8 cellular contexts compared by ENCODE assay signal in the genomic region with DNA sequence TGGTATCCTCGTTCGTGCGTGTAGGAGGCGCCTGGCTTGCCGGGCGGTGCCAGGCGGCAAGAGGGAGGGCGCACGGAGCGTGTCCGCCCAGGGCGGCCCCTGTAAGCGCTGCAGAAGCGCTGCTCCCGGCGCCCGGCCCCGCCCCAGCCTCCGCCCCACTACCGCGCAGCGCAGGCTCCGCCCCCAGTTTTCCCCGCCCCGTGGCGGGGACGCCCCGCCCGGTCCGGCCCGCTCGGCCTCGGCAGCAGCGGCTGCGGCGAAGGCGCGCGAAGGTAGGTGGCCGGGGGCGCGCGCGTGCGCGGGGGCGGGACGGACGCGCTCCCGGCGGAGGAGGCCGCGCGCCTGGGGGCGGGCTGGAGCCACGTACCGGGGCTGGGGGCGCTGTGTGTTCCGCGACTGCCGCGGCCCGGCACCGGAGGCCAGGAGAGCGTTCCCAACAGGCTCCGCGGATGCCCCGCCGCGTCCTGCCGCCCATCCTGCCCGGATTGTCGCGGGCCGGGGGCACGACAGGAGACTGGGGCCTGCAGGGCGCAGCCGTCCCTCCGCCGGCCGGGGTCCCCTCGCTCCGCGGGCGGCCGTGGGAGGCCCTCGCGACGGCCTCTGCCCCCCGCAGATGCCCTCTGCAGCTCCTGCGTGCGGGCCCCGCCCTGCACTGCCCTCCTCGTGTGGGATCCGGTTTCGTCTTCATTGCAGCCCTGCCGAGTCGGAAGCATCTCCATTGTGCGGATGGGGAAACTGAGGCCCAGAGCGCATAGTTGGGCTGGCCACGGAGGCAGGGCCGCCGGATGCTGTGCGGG. TPM values are rescaled to one million over a fixed set of nuclear protein-coding genes. Genes with fewer than 3 reads are reported as not detected.
DNase-seq lines count a peak whose midpoint lies in the region; ATAC-seq and TF ChIP-seq lines count a peak whose summit lies in the region.

No MANE protein-coding gene starts in this region.

- H3K36me3 ChIP-seq in kidney epithelial cell (ENCODE audit: control insufficient read depth, insufficient read depth, low read length) = no peaks in the 10 kb centered on the region

- H3K4me3 ChIP-seq in kidney epithelial cell (ENCODE audit: low read depth, low read length) = peak overlapping the region; percentile 76

- peak; percentile 91 for ATAC-seq in GM19025 (IDR thresholded peaks at IDR 0.05; ENCODE audit: low read depth, unreplicated experiment)
- peak; percentile 83 for ATAC-seq in HG03342 (IDR thresholded peaks at IDR 0.05; ENCODE audit: unreplicated experiment)

- H3K27me3 ChIP-seq in kidney epithelial cell (ENCODE audit: control insufficient read depth, insufficient read depth, low read length) = no peaks in the 10 kb centered on the region

- TF ChIP-seq CTCF in kidney epithelial cell (IDR thresholded peaks at IDR 0.05; ENCODE audit: insufficient read depth, low read length, poor library complexity, severe bottlenecking) = no peak

- DNase-seq in AG08396 (ENCODE audit: low spot score) = peak; percentile 98
- DNase-seq in NCI-H446 treated with DMSO at 0.1 percent for 48 hours (lab: John Stamatoyannopoulos, UW) = peak; percentile 94
- peak; percentile 97 for DNase-seq in activated CD4-positive, CD25-positive, alpha-beta regulatory T cell treated with anti-CD3 and anti-CD28 coated beads, Interleukin-2, amount 50 U/mL, for 72 hours
- peak; percentile 62 to 86 for DNase-seq in cerebellar nuclear complex (lab: John Stamatoyannopoulos, UW)
- DNase-seq in kidney epithelial cell (ENCODE audit: low read depth) = peak; percentile 87
- DNase-seq in stimulated activated CD4-positive, alpha-beta T cell treated with anti-CD3 and anti-CD28 coated beads, Interleukin-15, amount 100 ng/mL, for 24 hours = peak; percentile 97

RNA-seq across cellular contexts. Expression of a gene that starts 7.7 kb away (rescaled TPM):
- 16.4 and 26.2 TPM in 2 replicates for total RNA-seq in kidney epithelial cell

RNA-seq across cellular contexts. Expression of a gene that starts 18.3 kb away (rescaled TPM):
- total RNA-seq in kidney epithelial cell = under 0.01 TPM in 2 replicates

Comparison
In these comparisons a context has a peak if more than half of its experiments do, and no peak if none do; other contexts are left out.
1. Peak in every context shown above with its lines: DNase-seq, ATAC-seq and H3K4me3 ChIP-seq.